37 cellular contexts compared by ENCODE assay signal in the genomic region with DNA sequence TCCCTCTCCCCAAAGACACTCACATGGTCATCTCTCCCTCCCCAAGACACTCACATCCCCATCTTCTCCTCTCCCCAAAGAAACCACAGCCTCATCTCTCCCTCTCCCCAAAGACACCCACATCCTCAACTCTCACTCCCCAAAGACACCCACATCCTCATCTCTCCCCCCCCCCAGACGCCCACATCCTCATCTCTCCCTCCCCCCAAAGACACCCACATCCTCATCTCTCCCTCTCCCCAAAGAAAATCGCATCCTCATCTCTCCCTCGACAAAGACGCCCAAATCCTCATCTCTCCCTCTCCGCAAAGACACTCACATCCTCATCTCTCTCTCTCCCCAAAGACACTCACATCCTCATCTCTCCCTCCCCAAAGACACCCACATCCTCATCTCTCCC.
"Had no signal": no experiment of that assay in that cellular context is flagged by ENCODE, and none has a peak within 500 bp of the region (broad histone marks: within the 10 kb centered on the region; RNA-seq: fewer than 3 reads in every experiment).

No MANE protein-coding gene starts in this region.

- H3K27ac ChIP-seq: adrenal gland, ascending aorta, body of pancreas, brain microvascular endothelial cell, breast epithelium, cardiac muscle cell had no signal

- H3K36me3 Mint-ChIP-seq: activated naive CD4-positive, alpha-beta T cell treated with anti-CD3 and anti-CD28 coated beads, Interleukin-2, amount 10 ng/mL, durations not matched to agents 7 days and 5 days; activated naive CD4-positive, alpha-beta T cell treated with anti-CD3 and anti-CD28 coated beads, Interleukin-2, amount 50 U/mL, for 24 hours; activated naive CD4-positive, alpha-beta T cell treated with anti-CD3 and anti-CD28 coated beads, Interleukin-2, amount 50 U/mL, for 72 hours; activated naive CD8-positive, alpha-beta T cell; activated naive CD8-positive, alpha-beta T cell treated with anti-CD3 and anti-CD28 coated beads for 36 hours; brain had no signal

- H3K9me3 ChIP-seq: adrenal gland, ascending aorta, body of pancreas had no signal

- ATAC-seq: activated naive CD4-positive, alpha-beta T cell treated with anti-CD3 and anti-CD28 coated beads, Interleukin-2, amount 50 U/mL, for 72 hours; activated naive CD8-positive, alpha-beta T cell treated with anti-CD3 and anti-CD28 coated beads, Interleukin-2, amount 50 U/mL, for 24 hours; activated T-cell treated with anti-CD3 and anti-CD28 coated beads, Interleukin-2, amount 50 U/mL, for 4 hours; activated T-cell treated with anti-CD3 and anti-CD28 coated beads, Interleukin-2, amount 50 U/mL, for 72 hours; activated T-helper 17 cell treated with anti-CD3 and anti-CD28 coated beads, Interleukin-2, amount 50 U/mL, for 72 hours; body of pancreas had no signal

- H3K4me3 ChIP-seq: adrenal gland, ascending aorta, body of pancreas, breast epithelium, cardiac muscle cell had no signal

- H3K4me3 Mint-ChIP-seq: activated naive CD4-positive, alpha-beta T cell treated with anti-CD3 and anti-CD28 coated beads for 36 hours; activated naive CD4-positive, alpha-beta T cell treated with anti-CD3 and anti-CD28 coated beads, Interleukin-2, amount 10 ng/mL, durations not matched to agents 7 days and 5 days; activated naive CD4-positive, alpha-beta T cell treated with anti-CD3 and anti-CD28 coated beads, Interleukin-2, amount 50 U/mL, for 24 hours; activated naive CD8-positive, alpha-beta T cell; activated naive CD8-positive, alpha-beta T cell treated with anti-CD3 and anti-CD28 coated beads for 36 hours; activated naive CD8-positive, alpha-beta T cell treated with anti-CD3 and anti-CD28 coated beads, Interleukin-2, amount 10 ng/mL, durations not matched to agents 7 days and 5 days; activated naive CD8-positive, alpha-beta T cell treated with anti-CD3 and anti-CD28 coated beads, Interleukin-2, amount 50 U/mL, for 24 hours; activated T-cell treated with anti-CD3 and anti-CD28 coated beads, Interleukin-2, amount 50 U/mL, for 24 hours; activated T-cell treated with anti-CD3 and anti-CD28 coated beads, Interleukin-2, amount 50 U/mL, for 4 hours; activated T-cell treated with anti-CD3 and anti-CD28 coated beads, Interleukin-2, amount 50 U/mL, for 72 hours; activated T-helper 1 cell treated with anti-CD3 and anti-CD28 coated beads, Interleukin-12 subunit alpha, Interleukin-12 subunit beta, Interleukin-2, Interleukin-4 antibody, amounts not matched to agents 30 ng/mL and 10 ng/mL and 1 ng/mL, durations not matched to agents 14 hours and 24 hours and 36 hours; activated T-helper 17 cell treated with anti-CD3 and anti-CD28 coated beads, Interleukin-2, amount 50 U/mL, for 72 hours; brain; central memory CD8-positive, alpha-beta T cell had no signal

- H3K27ac Mint-ChIP-seq: activated naive CD4-positive, alpha-beta T cell treated with anti-CD3 and anti-CD28 coated beads for 36 hours; activated naive CD4-positive, alpha-beta T cell treated with anti-CD3 and anti-CD28 coated beads, Interleukin-2, amount 10 ng/mL, durations not matched to agents 7 days and 5 days; activated naive CD4-positive, alpha-beta T cell treated with anti-CD3 and anti-CD28 coated beads, Interleukin-2, amount 50 U/mL, for 24 hours; activated naive CD4-positive, alpha-beta T cell treated with anti-CD3 and anti-CD28 coated beads, Interleukin-2, amount 50 U/mL, for 72 hours; activated naive CD8-positive, alpha-beta T cell; activated naive CD8-positive, alpha-beta T cell treated with anti-CD3 and anti-CD28 coated beads for 36 hours; activated naive CD8-positive, alpha-beta T cell treated with anti-CD3 and anti-CD28 coated beads, Interleukin-2, amount 10 ng/mL, durations not matched to agents 7 days and 5 days; activated naive CD8-positive, alpha-beta T cell treated with anti-CD3 and anti-CD28 coated beads, Interleukin-2, amount 50 U/mL, for 24 hours; activated T-cell treated with anti-CD3 and anti-CD28 coated beads, Interleukin-2, amount 50 U/mL, for 24 hours; activated T-cell treated with anti-CD3 and anti-CD28 coated beads, Interleukin-2, amount 50 U/mL, for 72 hours; activated T-helper 1 cell treated with anti-CD3 and anti-CD28 coated beads, Interleukin-12 subunit alpha, Interleukin-12 subunit beta, Interleukin-2, Interleukin-4 antibody, amounts not matched to agents 30 ng/mL and 10 ng/mL and 1 ng/mL, durations not matched to agents 14 hours and 24 hours and 36 hours; activated T-helper 17 cell treated with anti-CD3 and anti-CD28 coated beads, Interleukin-2, amount 50 U/mL, for 72 hours; activated T-helper 2 cell treated with anti-CD3 and anti-CD28 coated beads, Interferon-gamma antibody, Interleukin-2, Interleukin-4, amounts not matched to agents 10 μg/mL and 5 μg/mL and 100 μg/mL, durations not matched to agents 14 hours and 24 hours and 36 hours; brain had no signal

- H3K27me3 ChIP-seq: adrenal gland, ascending aorta, body of pancreas, brain microvascular endothelial cell had no signal

- DNase-seq: activated effector memory CD4-positive, alpha-beta T cell treated with anti-CD3 and anti-CD28 coated beads, Interleukin-2, amount 50 U/mL, for 16 hours; activated effector memory CD4-positive, alpha-beta T cell treated with Interleukin-2 at 50 U/mL for 16 hours; activated gamma-delta T cell; activated gamma-delta T cell treated with Interleukin-2 at 50 U/mL for 16 hours; activated naive CD4-positive, alpha-beta T cell; activated naive CD4-positive, alpha-beta T cell treated with anti-CD3 and anti-CD28 coated beads for 36 hours; activated naive CD4-positive, alpha-beta T cell treated with anti-CD3 and anti-CD28 coated beads, Interleukin-2, amount 10 ng/mL, durations not matched to agents 7 days and 5 days; activated naive CD4-positive, alpha-beta T cell treated with anti-CD3 and anti-CD28 coated beads, Interleukin-2, amount 50 U/mL, for 16 hours; activated naive CD4-positive, alpha-beta T cell treated with Interleukin-2 at 50 U/mL for 16 hours; activated naive CD8-positive, alpha-beta T cell treated with anti-CD3 and anti-CD28 coated beads for 36 hours; activated naive CD8-positive, alpha-beta T cell treated with anti-CD3 and anti-CD28 coated beads, Interleukin-2, amount 10 ng/mL, durations not matched to agents 7 days and 5 days; activated naive CD8-positive, alpha-beta T cell treated with anti-CD3 and anti-CD28 coated beads, Interleukin-2, amount 50 U/mL, for 24 hours; activated T-cell treated with anti-CD3 and anti-CD28 coated beads, Interleukin-2, amount 50 U/mL, for 24 hours; activated T-cell treated with anti-CD3 and anti-CD28 coated beads, Interleukin-2, amount 50 U/mL, for 4 hours; activated T-cell treated with anti-CD3 and anti-CD28 coated beads, Interleukin-2, amount 50 U/mL, for 48 hours; activated T-cell treated with anti-CD3 and anti-CD28 coated beads, Interleukin-2, amount 50 U/mL, for 72 hours; adrenal gland; amniotic stem cell; amygdala; anterior cingulate cortex; aorta; body of pancreas; brain microvascular endothelial cell; caudate nucleus; central memory CD4-positive, alpha-beta T cell; cerebellar nuclear complex had no signal

- H3K27me3 Mint-ChIP-seq: activated naive CD8-positive, alpha-beta T cell treated with anti-CD3 and anti-CD28 coated beads, Interleukin-2, amount 10 ng/mL, durations not matched to agents 7 days and 5 days had no signal

- H3K4me1 Mint-ChIP-seq: activated naive CD4-positive, alpha-beta T cell treated with anti-CD3 and anti-CD28 coated beads, Interleukin-2, amount 10 ng/mL, durations not matched to agents 7 days and 5 days; activated naive CD4-positive, alpha-beta T cell treated with anti-CD3 and anti-CD28 coated beads, Interleukin-2, amount 50 U/mL, for 24 hours; activated naive CD8-positive, alpha-beta T cell treated with anti-CD3 and anti-CD28 coated beads for 36 hours; activated naive CD8-positive, alpha-beta T cell treated with anti-CD3 and anti-CD28 coated beads, Interleukin-2, amount 10 ng/mL, durations not matched to agents 7 days and 5 days; activated naive CD8-positive, alpha-beta T cell treated with anti-CD3 and anti-CD28 coated beads, Interleukin-2, amount 50 U/mL, for 24 hours; activated T-helper 17 cell treated with anti-CD3 and anti-CD28 coated beads, Interleukin-2, amount 50 U/mL, for 72 hours; brain; central memory CD8-positive, alpha-beta T cell had no signal

- H3K9me3 Mint-ChIP-seq: activated naive CD4-positive, alpha-beta T cell treated with anti-CD3 and anti-CD28 coated beads for 36 hours; activated naive CD4-positive, alpha-beta T cell treated with anti-CD3 and anti-CD28 coated beads, Interleukin-2, amount 50 U/mL, for 24 hours; activated naive CD8-positive, alpha-beta T cell treated with anti-CD3 and anti-CD28 coated beads for 36 hours; activated naive CD8-positive, alpha-beta T cell treated with anti-CD3 and anti-CD28 coated beads, Interleukin-2, amount 50 U/mL, for 24 hours; activated T-cell treated with anti-CD3 and anti-CD28 coated beads, Interleukin-2, amount 50 U/mL, for 24 hours; activated T-cell treated with anti-CD3 and anti-CD28 coated beads, Interleukin-2, amount 50 U/mL, for 4 hours; activated T-cell treated with anti-CD3 and anti-CD28 coated beads, Interleukin-2, amount 50 U/mL, for 72 hours; activated T-helper 17 cell treated with anti-CD3 and anti-CD28 coated beads, Interleukin-2, amount 50 U/mL, for 72 hours; central memory CD8-positive, alpha-beta T cell had no signal
